13 cellular contexts compared by ENCODE assay signal in genomic region chrX:12792711-12793110, GRCh38. TPM values are rescaled to one million over a fixed set of nuclear protein-coding genes. Genes with fewer than 3 reads are reported as not detected.
A peak's percentile ranks its signal among the peaks of the same experiment; 100 is the strongest.
DNase-seq lines count a peak whose midpoint lies in the region; ATAC-seq and TF ChIP-seq lines count a peak whose summit lies in the region.
"Had no signal": no experiment of that assay in that cellular context is flagged by ENCODE, and none has a peak within 500 bp of the region (broad histone marks: within the 10 kb centered on the region; RNA-seq: fewer than 3 reads in every experiment).

No MANE protein-coding gene starts in this region.

- TF ChIP-seq CTCF in HFF-Myc (IDR thresholded peaks at IDR 0.05; ENCODE audit: low read depth, low read length, missing control alignments) (no peak), mesothelial cell of epicardium (IDR thresholded peaks at IDR 0.05; ENCODE audit: unreplicated experiment) (no peak)

- no peaks in the 10 kb centered on the region for H3K27me3 Mint-ChIP-seq in CD4-positive, CD25-positive, alpha-beta regulatory T cell
- H3K27me3 Mint-ChIP-seq in activated T-helper 1 cell treated with anti-CD3 and anti-CD28 coated beads, Interleukin-12 subunit alpha, Interleukin-12 subunit beta, Interleukin-2, Interleukin-4 antibody, amounts not matched to agents 30 ng/mL and 10 ng/mL and 1 ng/mL, durations not matched to agents 14 hours and 24 hours and 36 hours (ENCODE audit: insufficient read depth), result peaks cover 8% of the 10 kb centered on the region
- H3K27me3 Mint-ChIP-seq in mesothelial cell of epicardium (ENCODE audit: low read depth), result peaks cover 23% of the 10 kb centered on the region

- H3K36me3 Mint-ChIP-seq in CD4-positive, CD25-positive, alpha-beta regulatory T cell, result no peaks in the 10 kb centered on the region
- H3K36me3 Mint-ChIP-seq in activated T-helper 1 cell treated with anti-CD3 and anti-CD28 coated beads, Interleukin-12 subunit alpha, Interleukin-12 subunit beta, Interleukin-2, Interleukin-4 antibody, amounts not matched to agents 30 ng/mL and 10 ng/mL and 1 ng/mL, durations not matched to agents 14 hours and 24 hours and 36 hours (ENCODE audit: low read depth), result peaks cover 19% of the 10 kb centered on the region
- peaks cover 3% of the 10 kb centered on the region for H3K36me3 Mint-ChIP-seq in mesothelial cell of epicardium

- peak overlapping the region in 2 of 3 donors; percentile 7 to 18 for H3K27ac Mint-ChIP-seq in CD4-positive, CD25-positive, alpha-beta regulatory T cell
- peak overlapping the region; percentile 74 for H3K27ac Mint-ChIP-seq in activated T-helper 1 cell treated with anti-CD3 and anti-CD28 coated beads, Interleukin-12 subunit alpha, Interleukin-12 subunit beta, Interleukin-2, Interleukin-4 antibody, amounts not matched to agents 30 ng/mL and 10 ng/mL and 1 ng/mL, durations not matched to agents 14 hours and 24 hours and 36 hours
- no peak overlapping the region for H3K27ac Mint-ChIP-seq in mesothelial cell of epicardium

- H3K4me1 Mint-ChIP-seq in CD4-positive, CD25-positive, alpha-beta regulatory T cell, result peaks cover 16 to 24% (median 21%) of the 10 kb centered on the region in 4 donors
- H3K4me1 Mint-ChIP-seq in activated T-helper 1 cell treated with anti-CD3 and anti-CD28 coated beads, Interleukin-12 subunit alpha, Interleukin-12 subunit beta, Interleukin-2, Interleukin-4 antibody, amounts not matched to agents 30 ng/mL and 10 ng/mL and 1 ng/mL, durations not matched to agents 14 hours and 24 hours and 36 hours (ENCODE audit: low read depth), result peaks cover 41% of the 10 kb centered on the region
- H3K4me1 Mint-ChIP-seq in mesothelial cell of epicardium, result peaks cover 4% of the 10 kb centered on the region

- intact Hi-C loops in activated T-helper 1 cell treated with anti-CD3 and anti-CD28 coated beads, Interleukin-12 subunit alpha, Interleukin-12 subunit beta, Interleukin-2, Interleukin-4 antibody, amounts not matched to agents 30 ng/mL and 10 ng/mL and 1 ng/mL, durations not matched to agents 14 hours and 24 hours and 36 hours (cut with micrococcal nuclease), result loop anchor here (5.0 to 10.0 kb wide), 5 partner anchors 100 to 1235 kb away; partner anchors contain the start of genes GEMIN8, MSL3, OFD1 and TCEANC

- peak overlapping the region; percentile 83 to 93 (median 85) for H3K4me3 Mint-ChIP-seq in CD4-positive, CD25-positive, alpha-beta regulatory T cell
- H3K4me3 Mint-ChIP-seq in activated T-helper 1 cell treated with anti-CD3 and anti-CD28 coated beads, Interleukin-12 subunit alpha, Interleukin-12 subunit beta, Interleukin-2, Interleukin-4 antibody, amounts not matched to agents 30 ng/mL and 10 ng/mL and 1 ng/mL, durations not matched to agents 14 hours and 24 hours and 36 hours, result peak overlapping the region; percentile 88
- peak overlapping the region; percentile 66 for H3K4me3 Mint-ChIP-seq in mesothelial cell of epicardium

- DNase-seq in CD4-positive, CD25-positive, alpha-beta regulatory T cell, result no peak
- no peak for DNase-seq in HFF-Myc (ENCODE audit: extremely low read depth, low read depth)
- DNase-seq in activated T-helper 1 cell treated with anti-CD3 and anti-CD28 coated beads, Interleukin-12 subunit alpha, Interleukin-12 subunit beta, Interleukin-2, Interleukin-4 antibody, amounts not matched to agents 30 ng/mL and 10 ng/mL and 1 ng/mL, durations not matched to agents 14 hours and 24 hours and 36 hours (ENCODE audit: low spot score), result no peak
- no peak for DNase-seq in mesothelial cell of epicardium (ENCODE audit: low spot score in 2 of 2, unreplicated experiment in 2 of 2)
- no peak for DNase-seq in activated gamma-delta T cell treated with Interleukin-2 at 50 U/mL for 16 hours
- no peak for DNase-seq in NCI-H2081 (lab: John Stamatoyannopoulos, UW)
- no peak for DNase-seq in NCI-H2107 (lab: John Stamatoyannopoulos, UW)
- DNase-seq in HPDE6-E6E7 (ENCODE audit: extremely low spot score), result no peak
- DNase-seq: adrenal gland; stimulated activated CD4-positive, alpha-beta T cell treated with anti-CD3 and anti-CD28 coated beads, Interleukin-4, amount 100 ng/mL, for 4 hours; tibial artery had no signal

- ATAC-seq in CD4-positive, CD25-positive, alpha-beta regulatory T cell (ENCODE audit: low read depth in 2 of 2), result no peak

- no peak overlapping the region for H3K27ac ChIP-seq in CD4-positive, CD25-positive, alpha-beta regulatory T cell (ENCODE audit: insufficient read depth, low read length, poor library complexity, severe bottlenecking)
- H3K27ac ChIP-seq: epithelial cell of prostate, parathyroid adenoma, tibial artery had no signal

- H3K9me3 ChIP-seq in CD4-positive, CD25-positive, alpha-beta regulatory T cell (ENCODE audit: control insufficient read depth in 2 of 2, low read length in 2 of 2), result no peaks in the 10 kb centered on the region
- H3K9me3 ChIP-seq: adrenal gland had no signal

- H3K4me1 ChIP-seq in CD4-positive, CD25-positive, alpha-beta regulatory T cell (ENCODE audit: control insufficient read depth, insufficient read depth, low read length, poor library complexity, severe bottlenecking), result peaks cover 14% of the 10 kb centered on the region
- H3K4me1 ChIP-seq: adrenal gland, parathyroid adenoma had no signal

- H3K27me3 ChIP-seq in CD4-positive, CD25-positive, alpha-beta regulatory T cell (ENCODE audit: control insufficient read depth, insufficient read depth, low read length), result peaks cover 3% of the 10 kb centered on the region
- H3K27me3 ChIP-seq: tibial artery had no signal

- H3K36me3 ChIP-seq in CD4-positive, CD25-positive, alpha-beta regulatory T cell (ENCODE audit: control insufficient read depth, insufficient read depth, low read length), result no peaks in the 10 kb centered on the region
- H3K36me3 ChIP-seq: adrenal gland, tibial artery had no signal

- H3K9me3 Mint-ChIP-seq in CD4-positive, CD25-positive, alpha-beta regulatory T cell, result peaks cover 0 to 3% (median 0%) of the 10 kb centered on the region in 7 donors
- no peaks in the 10 kb centered on the region for H3K9me3 Mint-ChIP-seq in activated T-helper 1 cell treated with anti-CD3 and anti-CD28 coated beads, Interleukin-12 subunit alpha, Interleukin-12 subunit beta, Interleukin-2, Interleukin-4 antibody, amounts not matched to agents 30 ng/mL and 10 ng/mL and 1 ng/mL, durations not matched to agents 14 hours and 24 hours and 36 hours
- peaks cover 40% of the 10 kb centered on the region for H3K9me3 Mint-ChIP-seq in mesothelial cell of epicardium

- H3K4me3 ChIP-seq in CD4-positive, CD25-positive, alpha-beta regulatory T cell (ENCODE audit: low read depth, low read length), result peak overlapping the region; percentile 50
- peak overlapping the region; percentile 67 for H3K4me3 ChIP-seq in HFF-Myc (replicated peaks; ENCODE audit: low read depth, low read length)

RNA-seq across cellular contexts. Expression of gene PRPS2, which starts 1.5 kb away (rescaled TPM):
- 18.0 TPM for total RNA-seq in CD4-positive, CD25-positive, alpha-beta regulatory T cell
- polyA plus RNA-seq in CD4-positive, CD25-positive, alpha-beta regulatory T cell, result 10 to 100 TPM; 23.7 to 31.7 (median 30.1) TPM
- 115 and 116 TPM in 2 replicates for total RNA-seq in activated T-helper 1 cell treated with anti-CD3 and anti-CD28 coated beads, Interleukin-12 subunit alpha, Interleukin-12 subunit beta, Interleukin-2, Interleukin-4 antibody, amounts not matched to agents 30 ng/mL and 10 ng/mL and 1 ng/mL, durations not matched to agents 14 hours and 24 hours and 36 hours
- total RNA-seq in mesothelial cell of epicardium, result 12.6 to 15.9 TPM (median 14.3 TPM) in 3 replicates
